Comparison of ENCODE assay signal across 22 cellular contexts in the genomic region with DNA sequence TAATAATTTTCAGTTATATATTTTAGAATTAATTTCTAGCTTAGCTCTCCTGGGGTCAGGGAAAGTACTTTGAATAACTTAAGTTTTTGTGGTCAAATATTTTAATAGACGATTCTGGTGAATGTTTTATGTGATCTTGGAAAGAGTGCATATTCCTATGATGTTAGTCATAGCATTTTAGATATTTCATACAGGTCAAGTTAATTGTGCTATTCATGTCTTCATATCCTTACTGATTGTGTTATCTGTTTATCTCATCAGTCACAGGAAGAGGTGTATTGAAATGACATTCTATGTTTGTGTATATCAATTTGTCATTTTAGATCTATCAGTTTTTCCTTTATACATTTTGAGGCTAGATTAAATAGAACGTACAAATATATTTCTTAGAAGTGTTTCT.
DNase-seq lines count a peak whose midpoint lies in the region; ATAC-seq, FAIRE-seq and TF ChIP-seq lines count a peak whose summit lies in the region.
"Had no signal": no experiment of that assay in that cellular context is flagged by ENCODE, and none has a peak within 500 bp of the region (broad histone marks: within the 10 kb centered on the region; RNA-seq: fewer than 3 reads in every experiment).

No MANE protein-coding gene starts in this region.

- no peak for TF ChIP-seq CTCF in sigmoid colon (IDR thresholded peaks at IDR 0.05)

- TF ChIP-seq POLR2A in H54 (IDR thresholded peaks at IDR 0.05; ENCODE audit: low read depth, low read length) (no peak), sigmoid colon (IDR thresholded peaks at IDR 0.05) (no peak)

- no peaks in the 10 kb centered on the region for H3K36me3 ChIP-seq in sigmoid colon
- H3K36me3 ChIP-seq: lower lobe of right lung had no signal

- no peak overlapping the region for H3K4me3 ChIP-seq in sigmoid colon
- H3K4me3 ChIP-seq: lower lobe of right lung, smooth muscle cell, testis had no signal

- no peak overlapping the region for H3K27ac ChIP-seq in sigmoid colon
- H3K27ac ChIP-seq: lower lobe of right lung, testis had no signal

- intact Hi-C loops in sigmoid colon (cut with DNase I) = no loop called here

- no peaks in the 10 kb centered on the region for H3K9me3 ChIP-seq in sigmoid colon
- H3K9me3 ChIP-seq: lower lobe of right lung, testis had no signal

- peak; percentile 36 for FAIRE-seq in H54 (lab: Jason Lieb, UNC)
- FAIRE-seq: GM12892, GM19239 had no signal

- no peaks in the 10 kb centered on the region for H3K4me1 ChIP-seq in sigmoid colon
- H3K4me1 ChIP-seq: lower lobe of right lung, testis had no signal

- DNase-seq in H54 (ENCODE audit: insufficient read length, low spot score) (no peak), amniotic epithelial cell (ENCODE audit: low read depth) (peak; percentile 82), glomerular endothelial cell (ENCODE audit: extremely low read depth, low read depth, low spot score) (peak; percentile 25), sigmoid colon (no peak)
- no peak for DNase-seq in activated naive CD4-positive, alpha-beta T cell treated with anti-CD3 and anti-CD28 coated beads, Interleukin-2, amount 50 U/mL, for 72 hours (ENCODE audit: low spot score in 2 of 2)
- no peak for DNase-seq in effector CD4-positive, alpha-beta T cell
- DNase-seq: activated CD4-positive, alpha-beta T cell treated with anti-CD3 and anti-CD28 coated beads for 48 hours; activated naive CD8-positive, alpha-beta T cell treated with anti-CD3 and anti-CD28 coated beads for 36 hours; cortex of kidney; DMS79 treated with DMSO at 0.1 percent for 48 hours; KG1; lower lobe of right lung; NCI-H187; NCI-H345; stimulated activated naive CD4-positive, alpha-beta T cell; T-helper 2 cell; testis had no signal

- peaks cover 3 to 8% of the 10 kb centered on the region in 2 donors for H3K9me3 Mint-ChIP-seq in activated naive CD4-positive, alpha-beta T cell treated with anti-CD3 and anti-CD28 coated beads, Interleukin-2, amount 50 U/mL, for 72 hours
- H3K9me3 Mint-ChIP-seq: activated naive CD8-positive, alpha-beta T cell treated with anti-CD3 and anti-CD28 coated beads for 36 hours; activated T-helper 1 cell treated with anti-CD3 and anti-CD28 coated beads, Interleukin-12 subunit alpha, Interleukin-12 subunit beta, Interleukin-2, Interleukin-4 antibody, amounts not matched to agents 30 ng/mL and 10 ng/mL and 1 ng/mL, durations not matched to agents 14 hours and 24 hours and 36 hours had no signal

- TF ChIP-seq EP300 in sigmoid colon (IDR thresholded peaks at IDR 0.05) = no peak

- H3K27ac Mint-ChIP-seq in activated naive CD4-positive, alpha-beta T cell treated with anti-CD3 and anti-CD28 coated beads, Interleukin-2, amount 50 U/mL, for 72 hours = no peak overlapping the region
- H3K27ac Mint-ChIP-seq: activated naive CD8-positive, alpha-beta T cell treated with anti-CD3 and anti-CD28 coated beads for 36 hours; activated T-helper 1 cell treated with anti-CD3 and anti-CD28 coated beads, Interleukin-12 subunit alpha, Interleukin-12 subunit beta, Interleukin-2, Interleukin-4 antibody, amounts not matched to agents 30 ng/mL and 10 ng/mL and 1 ng/mL, durations not matched to agents 14 hours and 24 hours and 36 hours had no signal

- 77 to 81% methylated on average over 2 of the region's 2 CpGs for WGBS in sigmoid colon, 2 donors

- no peaks in the 10 kb centered on the region for H3K27me3 ChIP-seq in sigmoid colon
- H3K27me3 ChIP-seq: testis had no signal

- H3K36me3 Mint-ChIP-seq in activated naive CD4-positive, alpha-beta T cell treated with anti-CD3 and anti-CD28 coated beads, Interleukin-2, amount 50 U/mL, for 72 hours = no peaks in the 10 kb centered on the region
- H3K36me3 Mint-ChIP-seq: activated naive CD8-positive, alpha-beta T cell treated with anti-CD3 and anti-CD28 coated beads for 36 hours had no signal

- no peak for ATAC-seq in GM19324 (IDR thresholded peaks at IDR 0.05; ENCODE audit: low FRiP score, unreplicated experiment)
- ATAC-seq in activated naive CD4-positive, alpha-beta T cell treated with anti-CD3 and anti-CD28 coated beads, Interleukin-2, amount 50 U/mL, for 72 hours = no peak
- ATAC-seq: lower lobe of right lung had no signal

Comparison
In these comparisons a context has a peak if more than half of its experiments do, and no peak if none do; other contexts are left out.
1. DNase-seq: peak in amniotic epithelial cell (single experiment) and glomerular endothelial cell (single experiment); none in H54 (single experiment), activated naive CD4-positive, alpha-beta T cell treated with anti-CD3 and anti-CD28 coated beads, Interleukin-2, amount 50 U/mL, for 72 hours (0 of 2), effector CD4-positive, alpha-beta T cell (single experiment) and sigmoid colon (single experiment).